In genomic region chr10:62584726-62585125, GRCh38 we compare ENCODE assay signal across 22 cellular contexts.
DNase-seq lines count a peak whose midpoint lies in the region; ATAC-seq and TF ChIP-seq lines count a peak whose summit lies in the region.
"Had no signal": no experiment of that assay in that cellular context is flagged by ENCODE, and none has a peak within 500 bp of the region (broad histone marks: within the 10 kb centered on the region; RNA-seq: fewer than 3 reads in every experiment).

No MANE protein-coding gene starts in this region.

- H3K9ac ChIP-seq in stomach smooth muscle (ENCODE audit: low read length in 2 of 2), result no peak overlapping the region

- H3K27ac ChIP-seq in heart left ventricle, result peak overlapping the region in 9 of 12 donors; percentile 14 to 82 (median 63)
- no peak overlapping the region for H3K27ac ChIP-seq in right cardiac atrium (ENCODE audit: low read length)
- peak overlapping the region; percentile 3 for H3K27ac ChIP-seq in stomach smooth muscle (ENCODE audit: low read length)
- H3K27ac ChIP-seq: A549, HL-60 had no signal

- TF ChIP-seq POLR2A in heart left ventricle (IDR thresholded peaks at IDR 0.05), result no peak

- H3K36me3 ChIP-seq in heart left ventricle (no peaks in the 10 kb centered on the region), stomach smooth muscle (ENCODE audit: control insufficient read depth in 2 of 2, insufficient read depth in 2 of 2, low read length in 2 of 2) (no peaks in the 10 kb centered on the region)

- intact Hi-C loops in heart left ventricle (cut with DNase I) (no loop called here), right cardiac atrium (cut with DNase I) (no loop called here)

- H3K4me3 ChIP-seq in heart left ventricle (no peak overlapping the region), right cardiac atrium (ENCODE audit: low read length) (no peak overlapping the region), stomach smooth muscle (ENCODE audit: low read length in 2 of 2) (no peak overlapping the region)
- H3K4me3 ChIP-seq: A549 had no signal

- ATAC-seq in heart left ventricle (no peak), right cardiac atrium (no peak), GM21825 (IDR thresholded peaks at IDR 0.05; ENCODE audit: unreplicated experiment) (no peak)
- ATAC-seq: A549; activated CD4-positive, CD25-positive, alpha-beta regulatory T cell treated with anti-CD3 and anti-CD28 coated beads, Interleukin-2, amount 50 U/mL, for 24 hours; activated T-cell treated with anti-CD3 and anti-CD28 coated beads, Interleukin-2, amount 50 U/mL, for 72 hours; left colon; PC-3 had no signal

- H3K4me1 ChIP-seq in heart left ventricle (peaks cover 0 to 37% (median 3%) of the 10 kb centered on the region in 12 donors), right cardiac atrium (ENCODE audit: control insufficient read depth, insufficient read depth, low read length) (peaks cover 2% of the 10 kb centered on the region), stomach smooth muscle (ENCODE audit: control insufficient read depth, insufficient read depth, low read length) (no peaks in the 10 kb centered on the region)
- H3K4me1 ChIP-seq: A549 had no signal

- DNase-seq in heart left ventricle (no peak), right cardiac atrium (no peak), amniotic epithelial cell (ENCODE audit: low read depth) (peak; percentile 33), iris pigment epithelial cell (ENCODE audit: low read depth) (peak; percentile 61), occipital lobe (lab: John Stamatoyannopoulos, UW) (no peak), AG08396 (ENCODE audit: low spot score) (no peak)
- DNase-seq: activated T-cell treated with anti-CD3 and anti-CD28 coated beads, Interleukin-2, amount 50 U/mL, for 72 hours; C1 segment of cervical spinal cord; dermis blood vessel endothelial cell; H9; left colon; MM.1S; NCI-H146; NCI-H774; nucleus accumbens; PC-3; stimulated activated CD4-positive, alpha-beta T cell treated with anti-CD3 and anti-CD28 coated beads, Interleukin-4, amount 100 ng/mL, for 1 hour had no signal

- 75 to 84% (median 80%) methylated on average over 2 of the region's 2 CpGs for WGBS in heart left ventricle, 4 donors
- WGBS in right cardiac atrium, result 69% methylated on average over 2 of the region's 2 CpGs

- H3K27me3 ChIP-seq in heart left ventricle (no peaks in the 10 kb centered on the region), right cardiac atrium (ENCODE audit: control insufficient read depth, insufficient read depth) (no peaks in the 10 kb centered on the region), stomach smooth muscle (ENCODE audit: control insufficient read depth in 1 of 2, insufficient read depth in 2 of 2, low read length in 2 of 2) (peaks cover 0 to 2% of the 10 kb centered on the region in 2 donors)

- H3K9me3 ChIP-seq in heart left ventricle (peaks cover 0 to 4% (median 0%) of the 10 kb centered on the region in 12 donors), right cardiac atrium (ENCODE audit: control insufficient read depth, low read length) (no peaks in the 10 kb centered on the region), stomach smooth muscle (ENCODE audit: control insufficient read depth in 2 of 2, low read length in 2 of 2) (no peaks in the 10 kb centered on the region)
- H3K9me3 ChIP-seq: A549 had no signal

- TF ChIP-seq CTCF in heart left ventricle (IDR thresholded peaks at IDR 0.05), result no peak

Comparison
In these comparisons a context has a peak if more than half of its experiments do, and no peak if none do; other contexts are left out.
1. DNase-seq: peak in amniotic epithelial cell (single experiment) and iris pigment epithelial cell (single experiment); none in heart left ventricle (0 of 5), right cardiac atrium (0 of 3), occipital lobe (single experiment) and AG08396 (single experiment).